15 cellular contexts compared by ENCODE assay signal in the genomic region with DNA sequence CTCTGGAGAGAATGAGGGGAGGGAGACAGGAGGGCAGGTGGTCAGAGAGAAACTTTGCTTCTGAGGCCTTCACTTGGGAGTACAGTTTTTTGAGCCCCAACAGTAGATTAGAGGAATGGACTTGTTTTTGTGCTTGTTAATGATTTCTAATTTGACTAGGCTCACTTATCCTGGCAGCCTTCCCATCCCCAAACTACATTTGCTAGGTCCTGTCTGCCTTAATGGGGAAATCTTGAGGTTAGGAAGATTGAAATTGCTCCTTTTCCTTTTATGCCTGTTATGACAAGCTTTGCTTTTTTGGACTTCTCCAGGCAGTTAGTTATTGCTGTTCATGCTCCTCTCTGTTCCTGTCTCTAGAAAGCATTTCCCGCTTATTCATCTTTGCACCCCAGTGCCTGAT. TPM values are rescaled to one million over a fixed set of nuclear protein-coding genes. Genes with fewer than 3 reads are reported as not detected.
DNase-seq lines count a peak whose midpoint lies in the region; ATAC-seq and TF ChIP-seq lines count a peak whose summit lies in the region.
"Had no signal": no experiment of that assay in that cellular context is flagged by ENCODE, and none has a peak within 500 bp of the region (broad histone marks: within the 10 kb centered on the region; RNA-seq: fewer than 3 reads in every experiment).

No MANE protein-coding gene starts in this region.

- no peak for TF ChIP-seq CTCF in OCI-LY1 (IDR thresholded peaks at IDR 0.05; ENCODE audit: low read length)

- no peak overlapping the region for H2BK12ac ChIP-seq in neuronal stem cell (ENCODE audit: low read length)

- H3K27me3 ChIP-seq in OCI-LY1 (ENCODE audit: insufficient read depth, low read length) = no peaks in the 10 kb centered on the region
- H3K27me3 ChIP-seq in neuronal stem cell (ENCODE audit: control insufficient read depth in 3 of 3, insufficient read depth in 3 of 3, low read depth in 1 of 3, low read length in 3 of 3) = no peaks in the 10 kb centered on the region
- H3K27me3 ChIP-seq: BLaER1 had no signal

- peaks cover 2% of the 10 kb centered on the region for H3K79me1 ChIP-seq in neuronal stem cell (ENCODE audit: low read depth, low read length)

- peak overlapping the region; percentile 54 for H3K27ac ChIP-seq in OCI-LY1 (ENCODE audit: low read depth, low read length, poor library complexity, severe bottlenecking)
- H3K27ac ChIP-seq in neuronal stem cell (replicated peaks; ENCODE audit: low read length) = peak overlapping the region; percentile 25
- H3K27ac ChIP-seq: BLaER1, prostate gland, WERI-Rb-1 had no signal

- no peak overlapping the region for H3K4ac ChIP-seq in neuronal stem cell (ENCODE audit: low read length)

- H2BK15ac ChIP-seq in neuronal stem cell (ENCODE audit: low read length) = no peak overlapping the region

- H3K36me3 ChIP-seq in OCI-LY1 (ENCODE audit: insufficient read depth, low read length) = peaks cover 6% of the 10 kb centered on the region; the same call in 1 of the 2 replicates
- H3K36me3 ChIP-seq in neuronal stem cell (replicated peaks in 1 of 2; ENCODE audit: control insufficient read depth in 2 of 2, insufficient read depth in 2 of 2, low read length in 2 of 2) = peaks cover 0 to 14% of the 10 kb centered on the region in 2 donors
- H3K36me3 ChIP-seq: heart left ventricle, prostate gland, WERI-Rb-1 had no signal

- H3K18ac ChIP-seq in neuronal stem cell (ENCODE audit: low read length) = no peak overlapping the region

- H3K4me2 ChIP-seq in OCI-LY1 (ENCODE audit: low read length) (peak overlapping the region; percentile 58; the same call in 1 of the 2 replicates), neuronal stem cell (ENCODE audit: insufficient read depth, low read length, poor library complexity, severe bottlenecking) (no peak overlapping the region)
- H3K4me2 ChIP-seq: BLaER1 had no signal

- no peak overlapping the region for H2BK120ac ChIP-seq in neuronal stem cell (ENCODE audit: low read depth, low read length)

- in situ Hi-C loops in Caki2 (cut with HindIII; ENCODE audit: low pct_unique_long_range_greater_than_20kb, low sequenced_read_pairs) = no loop called here

- peak; percentile 43 for ATAC-seq in esophagus mucosa
- no peak for ATAC-seq in GM21576 (IDR thresholded peaks at IDR 0.05; ENCODE audit: unreplicated experiment)
- ATAC-seq: heart left ventricle; stimulated activated naive CD8-positive, alpha-beta T cell treated with anti-CD3 and anti-CD28 coated beads, Interleukin-15, Interleukin-2, amounts not matched to agents 100 U/mL and 50 U/mL, for 24 hours had no signal

- H3K9me3 ChIP-seq in OCI-LY1 (ENCODE audit: low read length) (no peaks in the 10 kb centered on the region), neuronal stem cell (replicated peaks in 1 of 2; ENCODE audit: control insufficient read depth in 2 of 2, insufficient read depth in 1 of 2, low read depth in 1 of 2, low read length in 2 of 2) (no peaks in the 10 kb centered on the region)
- H3K9me3 ChIP-seq: BLaER1, heart left ventricle, prostate gland had no signal

- DNase-seq in Caki2 (ENCODE audit: low read depth) = peak; percentile 33
- DNase-seq in neuronal stem cell (ENCODE audit: low spot score) = no peak
- no peak for DNase-seq in activated gamma-delta T cell treated with Interleukin-2 at 50 U/mL for 16 hours
- no peak for DNase-seq in activated T-cell treated with anti-CD3 and anti-CD28 coated beads, Interleukin-2, amount 50 U/mL, for 1 hour
- no peak for DNase-seq in NCI-H748 treated with DMSO at 0.1 percent for 48 hours (lab: John Stamatoyannopoulos, UW)
- DNase-seq: heart left ventricle; SHP77; stimulated activated CD4-positive, alpha-beta T cell treated with anti-CD3 and anti-CD28 coated beads, Interleukin-4, amount 100 ng/mL, for 24 hours; stimulated activated naive CD8-positive, alpha-beta T cell treated with anti-CD3 and anti-CD28 coated beads, Interleukin-15, Interleukin-2, amounts not matched to agents 100 U/mL and 50 U/mL, for 24 hours; WERI-Rb-1 had no signal

- H2AFZ ChIP-seq in OCI-LY1 (ENCODE audit: low read length) = no peak overlapping the region
- no peak overlapping the region for H2AFZ ChIP-seq in neuronal stem cell (ENCODE audit: low read length)

- H3K9ac ChIP-seq in OCI-LY1 (ENCODE audit: low read length) (peak overlapping the region; percentile 37; the same call in 1 of the 2 replicates), neuronal stem cell (ENCODE audit: low read depth, low read length, poor library complexity) (no peak overlapping the region)
- H3K9ac ChIP-seq: BLaER1 had no signal

- H4K8ac ChIP-seq in neuronal stem cell (ENCODE audit: low read depth, low read length) = no peak overlapping the region

- H3K79me2 ChIP-seq in OCI-LY1 (ENCODE audit: insufficient read depth, low read length) = peaks cover 74% of the 10 kb centered on the region

- no peaks in the 10 kb centered on the region for H4K20me1 ChIP-seq in OCI-LY1 (ENCODE audit: insufficient read depth, low read length)
- H4K20me1 ChIP-seq: BLaER1 had no signal

- H3F3A ChIP-seq in OCI-LY1 (ENCODE audit: insufficient read depth, low read length) = no peaks in the 10 kb centered on the region

- H3K4me3 ChIP-seq in OCI-LY1 (ENCODE audit: low read depth, low read length, poor library complexity, severe bottlenecking) (peak overlapping the region; percentile 8), neuronal stem cell (ENCODE audit: low read length in 2 of 2) (no peak overlapping the region)
- H3K4me3 ChIP-seq: BLaER1, heart left ventricle, prostate gland had no signal

- no peak overlapping the region for H3K14ac ChIP-seq in neuronal stem cell (ENCODE audit: low read length)

- no peak overlapping the region for H2BK5ac ChIP-seq in neuronal stem cell (ENCODE audit: low read length)

- no peak overlapping the region for H3K23ac ChIP-seq in neuronal stem cell (ENCODE audit: low read depth, low read length, poor library complexity)

- no peak overlapping the region for H4K91ac ChIP-seq in neuronal stem cell (ENCODE audit: low read depth, low read length, poor library complexity)

- no peak overlapping the region for H2AK5ac ChIP-seq in neuronal stem cell (ENCODE audit: low read depth, low read length)

- no peaks in the 10 kb centered on the region for H3K9me2 ChIP-seq in OCI-LY1 (ENCODE audit: low read depth, low read length)

- H3K4me1 ChIP-seq in OCI-LY1 (ENCODE audit: insufficient read depth, low read length, severe bottlenecking) (peaks cover 42% of the 10 kb centered on the region), neuronal stem cell (ENCODE audit: control insufficient read depth in 2 of 2, insufficient read depth in 1 of 2, low read depth in 1 of 2, low read length in 2 of 2) (peaks cover 12 to 14% of the 10 kb centered on the region in 2 donors)
- H3K4me1 ChIP-seq: prostate gland had no signal

- WGBS in neuronal stem cell (ENCODE audit: extremely low coverage in 2 of 2, insufficient read length in 2 of 2, insufficient replicate concordance in 1 of 2), 2 donors = no CpG with 5 or more reads among the region's 1 CpG

RNA-seq across cellular contexts. Expression of gene SYNE2, which starts 37.7 kb away (rescaled TPM):
- total RNA-seq in Caki2 (2014; rRNA removed; shearing (Covaris generic); ENCODE audit: low replicate concordance) = 10.6 and 13.7 TPM in 2 replicates
- total RNA-seq in esophagus mucosa = 99.8 TPM
- 16.4 TPM for polyA plus RNA-seq in neuronal stem cell (2013, experiment 1 of 2)
- 17.1 TPM for polyA plus RNA-seq in neuronal stem cell (2013, experiment 2 of 2)
